In genomic region chr6:128519931-128520435, GRCh38 we compare ENCODE assay signal across 8 cellular contexts. TPM values are rescaled to one million over a fixed set of nuclear protein-coding genes. Genes with fewer than 3 reads are reported as not detected.
DNase-seq lines count a peak whose midpoint lies in the region; ATAC-seq lines count a peak whose summit lies in the region.

No MANE protein-coding gene starts in this region.

- H3K27ac Mint-ChIP-seq in naive thymus-derived CD4-positive, alpha-beta T cell: peak overlapping the region; percentile 39 to 94 (median 82)

- H3K9me3 ChIP-seq in KOPT-K1 (ENCODE audit: insufficient read depth, low read length, poor library complexity, severe bottlenecking): no peaks in the 10 kb centered on the region
- H3K9me3 ChIP-seq in naive thymus-derived CD4-positive, alpha-beta T cell (ENCODE audit: control insufficient read depth in 2 of 3, low read length in 3 of 3): no peaks in the 10 kb centered on the region
- H3K9me3 ChIP-seq in subcutaneous abdominal adipose tissue (ENCODE audit: control insufficient read depth in 5 of 5, low read length in 5 of 5): no peaks in the 10 kb centered on the region

- peak overlapping the region; percentile 90 to 98 (median 94) for H3K4me3 Mint-ChIP-seq in naive thymus-derived CD4-positive, alpha-beta T cell

- intact Hi-C loops in naive thymus-derived CD4-positive, alpha-beta T cell (cut with micrococcal nuclease): loop anchor here (1.0 to 5.0 kb wide), 13 partner anchors 263 to 1253 kb away; partner anchors contain the start of genes MTCL3 (in 1 of the 2), RNF146 (in 1 of the 2) and THEMIS (in 1 of the 2)

- H3K4me3 ChIP-seq in naive thymus-derived CD4-positive, alpha-beta T cell (ENCODE audit: low read length): peak overlapping the region; percentile 77
- H3K4me3 ChIP-seq in subcutaneous abdominal adipose tissue (ENCODE audit: low read depth in 1 of 5, low read length in 5 of 5): peak overlapping the region; percentile 77 to 95 (median 84)

- peaks cover 8 to 22% (median 14%) of the 10 kb centered on the region in 7 donors for H3K4me1 Mint-ChIP-seq in naive thymus-derived CD4-positive, alpha-beta T cell

- H3K27ac ChIP-seq in KOPT-K1 (ENCODE audit: low read depth, low read length, poor library complexity, severe bottlenecking): peak overlapping the region; percentile 79
- H3K27ac ChIP-seq in naive thymus-derived CD4-positive, alpha-beta T cell (ENCODE audit: low read depth, low read length): peak overlapping the region; percentile 59
- peak overlapping the region; percentile 92 for H3K27ac ChIP-seq in subcutaneous abdominal adipose tissue (ENCODE audit: low read depth, low read length)

- H3K36me3 ChIP-seq in KOPT-K1 (ENCODE audit: insufficient read depth, low read length): no peaks in the 10 kb centered on the region
- H3K36me3 ChIP-seq in naive thymus-derived CD4-positive, alpha-beta T cell (ENCODE audit: control insufficient read depth in 2 of 3, insufficient read depth in 3 of 3, low read length in 3 of 3): peaks cover 0 to 3% (median 0%) of the 10 kb centered on the region in 3 experiments
- H3K36me3 ChIP-seq in subcutaneous abdominal adipose tissue (ENCODE audit: control insufficient read depth in 5 of 5, insufficient read depth in 5 of 5, low read length in 5 of 5): no peaks in the 10 kb centered on the region

- peaks cover 51 to 89% (median 65%) of the 10 kb centered on the region in 5 donors for H3K27me3 Mint-ChIP-seq in naive thymus-derived CD4-positive, alpha-beta T cell

- ATAC-seq in GM21576 (IDR thresholded peaks at IDR 0.05; ENCODE audit: unreplicated experiment): peak; percentile 15
- ATAC-seq in esophagus mucosa: peak; percentile 62
- ATAC-seq in naive thymus-derived CD4-positive, alpha-beta T cell: peak; percentile 55

- H3K27me3 ChIP-seq in naive thymus-derived CD4-positive, alpha-beta T cell (ENCODE audit: control insufficient read depth in 2 of 2, insufficient read depth in 2 of 2, low read length in 2 of 2): no peaks in the 10 kb centered on the region
- H3K27me3 ChIP-seq in subcutaneous abdominal adipose tissue (ENCODE audit: control insufficient read depth in 5 of 5, insufficient read depth in 4 of 5, low read length in 5 of 5): no peaks in the 10 kb centered on the region

- DNase-seq in DMS 273 (lab: John Stamatoyannopoulos, UW; ENCODE audit: unreplicated experiment) (peak; percentile 91), SK-N-DZ (ENCODE audit: low spot score) (no peak)
- peak; percentile 55 for DNase-seq in activated CD8-positive, alpha-beta memory T cell treated with anti-CD3 and anti-CD28 coated beads, Interleukin-2, amount 50 U/mL, for 4 hours
- DNase-seq in naive thymus-derived CD4-positive, alpha-beta T cell: peak in 7 of 9 donors; percentile 14 to 63 (median 55)

- POLR2A ChIA-PET in naive thymus-derived CD4-positive, alpha-beta T cell (lab: Charles Lee): interaction anchor here (0.5 to 1.3 kb wide), 4 partner anchors 602 to 1055 kb away, joined by 3 to 4 read pairs (median 4); no protein-coding TSS in a partner anchor

- CTCF ChIA-PET in naive thymus-derived CD4-positive, alpha-beta T cell (lab: Charles Lee): interaction anchor here (1.0 to 1.1 kb wide), 2 partner anchors 665 to 783 kb away, joined by 4 to 6 read pairs; no protein-coding TSS in a partner anchor

- no peaks in the 10 kb centered on the region for H3K36me3 Mint-ChIP-seq in naive thymus-derived CD4-positive, alpha-beta T cell

- H3K4me1 ChIP-seq in naive thymus-derived CD4-positive, alpha-beta T cell (ENCODE audit: control insufficient read depth in 2 of 2, insufficient read depth in 2 of 2, low read length in 2 of 2): peaks cover 5 to 17% of the 10 kb centered on the region in 2 donors
- peaks cover 0 to 26% (median 17%) of the 10 kb centered on the region in 5 donors for H3K4me1 ChIP-seq in subcutaneous abdominal adipose tissue (ENCODE audit: control insufficient read depth in 5 of 5, insufficient read depth in 5 of 5, low read length in 5 of 5)

- peak overlapping the region; percentile 66 to 98 (median 79) for H3K9ac ChIP-seq in subcutaneous abdominal adipose tissue (ENCODE audit: low read length in 5 of 5)

- H3K9me3 Mint-ChIP-seq in naive thymus-derived CD4-positive, alpha-beta T cell: no peaks in the 10 kb centered on the region

RNA-seq across cellular contexts. Expression of gene PTPRK, which starts 0.4 kb away (rescaled TPM):
- 13.0 TPM for total RNA-seq in esophagus mucosa
- total RNA-seq in naive thymus-derived CD4-positive, alpha-beta T cell: 1 to 10 TPM; 1.6 to 6.5 (median 3.9) TPM
- 1 to 10 TPM; 1.3 to 2.3 TPM for polyA plus RNA-seq in naive thymus-derived CD4-positive, alpha-beta T cell
- 9.9 and 12.2 TPM in 2 replicates for polyA plus RNA-seq in SK-N-DZ (2014; cell fraction: cytosol; rRNA removed)
- 14.4 and 17.7 TPM in 2 replicates for polyA plus RNA-seq in SK-N-DZ (2014; cell fraction: nucleus; rRNA removed)
